1 cellular context compared by ENCODE assay signal in the genomic region with DNA sequence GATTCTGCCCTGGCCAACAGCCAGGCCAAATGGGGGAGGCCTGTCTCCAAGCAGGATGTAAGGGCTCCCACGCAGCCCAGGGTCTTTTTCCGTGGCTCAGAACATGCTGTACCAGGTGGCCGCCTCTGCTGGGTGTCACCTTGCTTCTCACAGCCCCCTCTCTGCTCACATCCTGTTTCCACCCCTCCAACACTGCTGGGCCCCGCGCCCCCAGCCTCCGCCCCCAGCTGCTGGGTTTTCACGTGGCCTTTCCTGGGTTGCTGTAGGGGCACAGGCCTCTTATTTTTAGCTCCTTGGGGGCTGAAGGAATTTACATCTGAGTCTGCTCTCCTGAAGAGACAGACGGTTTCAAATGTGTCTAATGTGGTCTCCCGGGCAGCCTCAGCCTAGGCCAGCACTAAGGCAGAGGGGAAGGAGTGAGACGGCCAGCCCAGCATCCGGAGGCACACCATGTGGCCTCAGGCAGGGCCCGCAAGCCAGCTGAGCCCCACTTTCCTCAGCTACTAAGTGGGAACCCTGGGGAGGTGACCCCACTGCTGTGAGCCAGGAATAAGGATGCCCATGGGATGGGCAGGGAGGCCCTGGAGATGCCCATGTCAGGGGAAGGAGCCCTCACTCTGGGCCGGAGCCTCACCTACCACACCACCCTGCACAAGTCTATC.
TF ChIP-seq lines count a peak whose summit lies in the region.

No MANE protein-coding gene starts in this region.

TF ChIP-seq in HepG2, 621 proteins besides CTCF, POLR2A, EP300 and RAD21:
- TF ChIP-seq NFYB (CRISPR knock-in tag; IDR thresholded peaks at IDR 0.05) (no peak), KIAA2018 (CRISPR knock-in tag; IDR thresholded peaks at IDR 0.05; ENCODE audit: borderline replicate concordance) (no peak), ZNF546 (CRISPR knock-in tag; conservative IDR thresholded peaks at IDR 0.05) (no peak), ZNF234 (CRISPR knock-in tag; conservative IDR thresholded peaks at IDR 0.05) (no peak), SP2 (CRISPR knock-in tag; IDR thresholded peaks at IDR 0.05) (no peak), POLR2G (IDR thresholded peaks at IDR 0.05; ENCODE audit: low read depth, low read length) (no peak), KLF16 (CRISPR knock-in tag; IDR thresholded peaks at IDR 0.05) (no peak), SYNCRIP (IDR thresholded peaks at IDR 0.05; ENCODE audit: insufficient read depth, low read depth, low read length) (no peak), ZBTB1 (CRISPR knock-in tag; IDR thresholded peaks at IDR 0.05; ENCODE audit: borderline replicate concordance) (no peak), SRF (IDR thresholded peaks at IDR 0.05; ENCODE audit: low read depth, low read length) (no peak), ZBTB8A (CRISPR knock-in tag; IDR thresholded peaks at IDR 0.05; ENCODE audit: borderline replicate concordance, low read depth) (no peak), DNMT1 (CRISPR knock-in tag; IDR thresholded peaks at IDR 0.05) (no peak), ZNF567 (CRISPR knock-in tag; IDR thresholded peaks at IDR 0.05; ENCODE audit: borderline replicate concordance) (no peak), NFYC (CRISPR knock-in tag; IDR thresholded peaks at IDR 0.05) (no peak), ATF4 (CRISPR knock-in tag; IDR thresholded peaks at IDR 0.05) (no peak), ZNF605 (CRISPR knock-in tag; IDR thresholded peaks at IDR 0.05) (no peak)
- TF ChIP-seq, protein P1, sequence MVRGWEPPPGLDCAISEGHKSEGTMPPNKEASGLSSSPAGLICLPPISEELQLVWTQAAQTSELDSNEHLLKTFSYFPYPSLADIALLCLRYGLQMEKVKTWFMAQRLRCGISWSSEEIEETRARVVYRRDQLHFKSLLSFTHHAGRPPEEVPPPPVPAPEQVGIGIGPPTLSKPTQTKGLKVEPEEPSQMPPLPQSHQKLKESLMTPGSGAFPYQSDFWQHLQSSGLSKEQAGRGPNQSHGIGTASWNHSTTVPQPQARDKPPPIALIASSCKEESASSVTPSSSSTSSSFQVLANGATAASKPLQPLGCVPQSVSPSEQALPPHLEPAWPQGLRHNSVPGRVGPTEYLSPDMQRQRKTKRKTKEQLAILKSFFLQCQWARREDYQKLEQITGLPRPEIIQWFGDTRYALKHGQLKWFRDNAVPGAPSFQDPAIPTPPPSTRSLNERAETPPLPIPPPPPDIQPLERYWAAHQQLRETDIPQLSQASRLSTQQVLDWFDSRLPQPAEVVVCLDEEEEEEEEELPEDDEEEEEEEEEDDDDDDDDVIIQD (CRISPR knock-in tag; IDR thresholded peaks at IDR 0.05; ENCODE audit: low read depth) = no peak
- TF ChIP-seq, protein P2, sequence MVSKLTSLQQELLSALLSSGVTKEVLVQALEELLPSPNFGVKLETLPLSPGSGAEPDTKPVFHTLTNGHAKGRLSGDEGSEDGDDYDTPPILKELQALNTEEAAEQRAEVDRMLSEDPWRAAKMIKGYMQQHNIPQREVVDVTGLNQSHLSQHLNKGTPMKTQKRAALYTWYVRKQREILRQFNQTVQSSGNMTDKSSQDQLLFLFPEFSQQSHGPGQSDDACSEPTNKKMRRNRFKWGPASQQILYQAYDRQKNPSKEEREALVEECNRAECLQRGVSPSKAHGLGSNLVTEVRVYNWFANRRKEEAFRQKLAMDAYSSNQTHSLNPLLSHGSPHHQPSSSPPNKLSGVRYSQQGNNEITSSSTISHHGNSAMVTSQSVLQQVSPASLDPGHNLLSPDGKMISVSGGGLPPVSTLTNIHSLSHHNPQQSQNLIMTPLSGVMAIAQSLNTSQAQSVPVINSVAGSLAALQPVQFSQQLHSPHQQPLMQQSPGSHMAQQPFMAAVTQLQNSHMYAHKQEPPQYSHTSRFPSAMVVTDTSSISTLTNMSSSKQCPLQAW (CRISPR knock-in tag; IDR thresholded peaks at IDR 0.05) = no peak
- TF ChIP-seq, protein P3, sequence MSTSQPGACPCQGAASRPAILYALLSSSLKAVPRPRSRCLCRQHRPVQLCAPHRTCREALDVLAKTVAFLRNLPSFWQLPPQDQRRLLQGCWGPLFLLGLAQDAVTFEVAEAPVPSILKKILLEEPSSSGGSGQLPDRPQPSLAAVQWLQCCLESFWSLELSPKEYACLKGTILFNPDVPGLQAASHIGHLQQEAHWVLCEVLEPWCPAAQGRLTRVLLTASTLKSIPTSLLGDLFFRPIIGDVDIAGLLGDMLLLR (CRISPR knock-in tag; IDR thresholded peaks at IDR 0.05) = no peak
